1 cellular context compared by ENCODE assay signal in genomic region chr5:2805080-2805479, GRCh38.
TF ChIP-seq lines count a peak whose summit lies in the region.

No MANE protein-coding gene starts in this region.

TF ChIP-seq in K562, 482 proteins besides CTCF, POLR2A, EP300 and RAD21 (continued from another document):
- no peak for TF ChIP-seq RB1 (IDR thresholded peaks at IDR 0.05; ENCODE audit: low read depth)
- no peak for TF ChIP-seq TAF9B (IDR thresholded peaks at IDR 0.05; ENCODE audit: partially characterized antibody)
- no peak for TF ChIP-seq FOXP1 (CRISPR knock-in tag; IDR thresholded peaks at IDR 0.05)
- TF ChIP-seq ZNF232 (CRISPR knock-in tag; IDR thresholded peaks at IDR 0.05), result no peak
- no peak for TF ChIP-seq TEAD2 (tag; IDR thresholded peaks at IDR 0.05)
- no peak for TF ChIP-seq MXI1 (IDR thresholded peaks at IDR 0.05; ENCODE audit: low read depth, low read length)
- no peak for TF ChIP-seq HNRNPH1 (optimal IDR thresholded peaks at IDR 0.05; ENCODE audit: low read depth, low read length)
